Comparison of ENCODE assay signal across 22 cellular contexts in genomic region chr3:70021267-70021666, GRCh38. TPM values are rescaled to one million over a fixed set of nuclear protein-coding genes. Genes with fewer than 3 reads are reported as not detected.
DNase-seq lines count a peak whose midpoint lies in the region; FAIRE-seq and TF ChIP-seq lines count a peak whose summit lies in the region.
"Had no signal": no experiment of that assay in that cellular context is flagged by ENCODE, and none has a peak within 500 bp of the region (broad histone marks: within the 10 kb centered on the region; RNA-seq: fewer than 3 reads in every experiment).

No MANE protein-coding gene starts in this region.

- H3K9ac ChIP-seq in BLaER1 treated with 17β-estradiol and CSF1 and Interleukin-3, amounts not matched to agents 10 nM and 100 nM = peak overlapping the region in 4 of 11 experiments; percentile 21 to 37 (median 30); a peak in 6 of 22 replicates
- H3K9ac ChIP-seq: KMS-11, SK-N-SH had no signal

- no peaks in the 10 kb centered on the region for H3K27me3 Mint-ChIP-seq in activated naive CD4-positive, alpha-beta T cell treated with anti-CD3 and anti-CD28 coated beads, Interleukin-2, amount 10 ng/mL, durations not matched to agents 7 days and 5 days
- H3K27me3 Mint-ChIP-seq: CD4-positive, CD25-positive, alpha-beta regulatory T cell had no signal

- BruUV-seq in OCI-LY7 (replicated peaks; lab: Mats Ljungman, UMichigan) = no TSS peak

- no peaks in the 10 kb centered on the region for H3K79me2 ChIP-seq in OCI-LY7 (ENCODE audit: insufficient read depth, low read depth, low read length)

- H3K4me1 ChIP-seq in BLaER1 treated with 17β-estradiol and CSF1 and Interleukin-3, amounts not matched to agents 10 nM and 100 nM = peaks cover 20 to 33% (median 24%) of the 10 kb centered on the region in 10 experiments
- H3K4me1 ChIP-seq in OCI-LY7 (ENCODE audit: insufficient read depth, low read length, poor library complexity, severe bottlenecking) = peaks cover 20% of the 10 kb centered on the region
- peaks cover 0 to 22% (median 7%) of the 10 kb centered on the region in 4 donors for H3K4me1 ChIP-seq in tibial artery

- H3K9me3 Mint-ChIP-seq in activated naive CD4-positive, alpha-beta T cell treated with anti-CD3 and anti-CD28 coated beads, Interleukin-2, amount 10 ng/mL, durations not matched to agents 7 days and 5 days = no peaks in the 10 kb centered on the region

- peak overlapping the region; percentile 8; the same call in 1 of the 2 replicates for H2AFZ ChIP-seq in OCI-LY7 (ENCODE audit: low read length)

- H4K20me1 ChIP-seq in BLaER1 treated with 17β-estradiol and CSF1 and Interleukin-3, amounts not matched to agents 10 nM and 100 nM = no peaks in the 10 kb centered on the region
- no peaks in the 10 kb centered on the region for H4K20me1 ChIP-seq in OCI-LY7 (ENCODE audit: insufficient read depth, low read length)

- no peaks in the 10 kb centered on the region for H3K9me2 ChIP-seq in OCI-LY7 (ENCODE audit: insufficient read depth, low read length)
- H3K9me2 ChIP-seq: SK-N-SH had no signal

- no peak overlapping the region for H3K27ac Mint-ChIP-seq in activated naive CD4-positive, alpha-beta T cell treated with anti-CD3 and anti-CD28 coated beads, Interleukin-2, amount 10 ng/mL, durations not matched to agents 7 days and 5 days
- H3K27ac Mint-ChIP-seq: CD4-positive, CD25-positive, alpha-beta regulatory T cell had no signal

- H3K27ac ChIP-seq in BLaER1 treated with 17β-estradiol and CSF1 and Interleukin-3, amounts not matched to agents 10 nM and 100 nM = peak overlapping the region in 9 of 11 experiments; percentile 44 to 75 (median 64); a peak in 17 of 22 replicates
- H3K27ac ChIP-seq in OCI-LY7 (ENCODE audit: low read depth, low read length, poor library complexity, severe bottlenecking) = peak overlapping the region; percentile 59
- peak overlapping the region; percentile 36 to 37 for H3K27ac ChIP-seq in tibial artery
- H3K27ac ChIP-seq: KMS-11 had no signal

- no peaks in the 10 kb centered on the region for H3K27me3 ChIP-seq in BLaER1 treated with 17β-estradiol and CSF1 and Interleukin-3, amounts not matched to agents 10 nM and 100 nM
- no peaks in the 10 kb centered on the region for H3K27me3 ChIP-seq in tibial artery

- intact Hi-C loops in OCI-LY7 (cut with micrococcal nuclease; ENCODE audit: unreplicated experiment) (no loop called here), tibial artery (cut with DNase I; ENCODE audit: low total_unique reads) (no loop called here), cardiac septum (cut with DNase I) (no loop called here)

- POLR2A ChIA-PET in OCI-LY7 (lab: Charles Lee) = interaction anchor here (0.5 to 0.9 kb wide), 2 partner anchors 15 to 1107 kb away, joined by 3 to 7 read pairs; no protein-coding TSS in a partner anchor

- CTCF ChIA-PET in OCI-LY7 (lab: Charles Lee; ENCODE audit: unreplicated experiment) = no interaction called here
- CTCF ChIA-PET in activated naive CD4-positive, alpha-beta T cell treated with anti-CD3 and anti-CD28 coated beads, Interleukin-2, amount 10 ng/mL, durations not matched to agents 7 days and 5 days (lab: Charles Lee) = no interaction called here

- no peaks in the 10 kb centered on the region for H3K4me1 Mint-ChIP-seq in activated naive CD4-positive, alpha-beta T cell treated with anti-CD3 and anti-CD28 coated beads, Interleukin-2, amount 10 ng/mL, durations not matched to agents 7 days and 5 days
- H3K4me1 Mint-ChIP-seq: CD4-positive, CD25-positive, alpha-beta regulatory T cell had no signal

- H3K4me2 ChIP-seq in BLaER1 treated with 17β-estradiol and CSF1 and Interleukin-3, amounts not matched to agents 10 nM and 100 nM = peak overlapping the region; percentile 43 to 68 (median 63); a peak in 21 of 22 replicates
- H3K4me2 ChIP-seq in OCI-LY7 (ENCODE audit: low read length) = peak overlapping the region; percentile 52
- H3K4me2 ChIP-seq: KMS-11, SK-N-SH had no signal

- TF ChIP-seq CTCF in OCI-LY7 (conservative IDR thresholded peaks at IDR 0.05; ENCODE audit: low read length) = no peak
- TF ChIP-seq CTCF in tibial artery (IDR thresholded peaks at IDR 0.05) = no peak

- H3K4me3 ChIP-seq in BLaER1 treated with 17β-estradiol and CSF1 and Interleukin-3, amounts not matched to agents 10 nM and 100 nM = no peak overlapping the region
- H3K4me3 ChIP-seq in OCI-LY7 (ENCODE audit: low read depth, low read length, poor library complexity, severe bottlenecking) (no peak overlapping the region), tibial artery (no peak overlapping the region)

- FAIRE-seq in endometrium (lab: Jason Lieb, UNC) = peak; percentile 93
- FAIRE-seq: A204.1, GM12892, GM18507, H1, HTR-8/SVneo had no signal

- H3K36me3 Mint-ChIP-seq in activated naive CD4-positive, alpha-beta T cell treated with anti-CD3 and anti-CD28 coated beads, Interleukin-2, amount 10 ng/mL, durations not matched to agents 7 days and 5 days = no peaks in the 10 kb centered on the region
- H3K36me3 Mint-ChIP-seq: CD4-positive, CD25-positive, alpha-beta regulatory T cell had no signal

- H3K4me3 Mint-ChIP-seq in activated naive CD4-positive, alpha-beta T cell treated with anti-CD3 and anti-CD28 coated beads, Interleukin-2, amount 10 ng/mL, durations not matched to agents 7 days and 5 days = no peak overlapping the region
- H3K4me3 Mint-ChIP-seq: CD4-positive, CD25-positive, alpha-beta regulatory T cell had no signal

- peaks cover 3 to 29% (median 15%) of the 10 kb centered on the region in 11 experiments; a peak in 15 of 22 replicates for H3K9me3 ChIP-seq in BLaER1 treated with 17β-estradiol and CSF1 and Interleukin-3, amounts not matched to agents 10 nM and 100 nM (replicated peaks in 1 of 11)
- H3K9me3 ChIP-seq in OCI-LY7 (ENCODE audit: low read length) (no peaks in the 10 kb centered on the region), tibial artery (no peaks in the 10 kb centered on the region)
- H3K9me3 ChIP-seq: SK-N-SH had no signal

- peak; percentile 45 for DNase-seq in OCI-LY7 (ENCODE audit: low spot score)
- DNase-seq in tibial artery = no peak
- no peak for DNase-seq in cardiac septum (ENCODE audit: low spot score)
- no peak for DNase-seq in NK-92 (lab: John Stamatoyannopoulos, UW; ENCODE audit: unreplicated experiment)
- no peak for DNase-seq in activated naive CD4-positive, alpha-beta T cell treated with anti-CD3 and anti-CD28 coated beads, Interleukin-2, amount 10 ng/mL, durations not matched to agents 7 days and 5 days
- DNase-seq: CD4-positive, CD25-positive, alpha-beta regulatory T cell; DMS79; NCI-H1694; NCI-H2081; NCI-H2171; NCI-H446; NCI-H526; SIG-M5; SK-N-SH had no signal

- H3K36me3 ChIP-seq in BLaER1 treated with 17β-estradiol and CSF1 and Interleukin-3, amounts not matched to agents 10 nM and 100 nM = no peaks in the 10 kb centered on the region
- no peaks in the 10 kb centered on the region for H3K36me3 ChIP-seq in OCI-LY7 (ENCODE audit: insufficient read depth, low read length)
- H3K36me3 ChIP-seq in tibial artery = no peaks in the 10 kb centered on the region

RNA-seq across cellular contexts. Expression of gene SAMMSON, which starts 21.7 kb away (rescaled TPM):
- total RNA-seq in OCI-LY7 (2014; rRNA removed; shearing (Covaris generic)) = not detected in 2 replicates
- total RNA-seq in OCI-LY7 (2022) = not detected in 2 replicates
- total RNA-seq in cardiac septum = 0.27 TPM
- total RNA-seq: CD4-positive, CD25-positive, alpha-beta regulatory T cell; H1 had no signal
